In genomic region chr20:707711-708110, GRCh38 we compare ENCODE assay signal across 1 cellular context.
TF ChIP-seq lines count a peak whose summit lies in the region.

No MANE protein-coding gene starts in this region.

TF ChIP-seq in K562, 482 proteins besides CTCF, POLR2A, EP300 and RAD21:
- TF ChIP-seq TSHZ1 (CRISPR knock-in tag; IDR thresholded peaks at IDR 0.05) (no peak), MEIS2 (IDR thresholded peaks at IDR 0.05; ENCODE audit: partially characterized antibody) (peak; percentile 15), PKNOX1 (IDR thresholded peaks at IDR 0.05) (peak; percentile 26; the same call in 1 of the 2 replicates), ZNF583 (CRISPR knock-in tag; IDR thresholded peaks at IDR 0.05) (no peak)
